Comparison of ENCODE assay signal across 17 cellular contexts in genomic region chr7:150359007-150359917, GRCh38. TPM values are rescaled to one million over a fixed set of nuclear protein-coding genes. Genes with fewer than 3 reads are reported as not detected.
A peak's percentile ranks its signal among the peaks of the same experiment; 100 is the strongest.
DNase-seq lines count a peak whose midpoint lies in the region; ATAC-seq and TF ChIP-seq lines count a peak whose summit lies in the region.
"Had no signal": no experiment of that assay in that cellular context is flagged by ENCODE, and none has a peak within 500 bp of the region (broad histone marks: within the 10 kb centered on the region; RNA-seq: fewer than 3 reads in every experiment).

No MANE protein-coding gene starts in this region.

- no peak overlapping the region for H2AFZ ChIP-seq in mesenchymal stem cell (ENCODE audit: low read depth, low read length)
- H2AFZ ChIP-seq: PC-9 had no signal

- H3K23ac ChIP-seq in mesenchymal stem cell (ENCODE audit: low read length in 2 of 2): peak overlapping the region in 1 of 2 experiments; percentile 61

- 93% methylated on average over 6 of the region's 6 CpGs for WGBS in mesenchymal stem cell

- peak; percentile 39 for ATAC-seq in stimulated activated naive CD8-positive, alpha-beta T cell treated with anti-CD3 and anti-CD28 coated beads, Interleukin-15, amount 100 ng/mL, for 72 hours
- no peak for ATAC-seq in stimulated activated naive CD8-positive, alpha-beta T cell treated with anti-CD3 and anti-CD28 coated beads, Interleukin-15, Interleukin-2, amounts not matched to agents 100 U/mL and 50 U/mL, for 24 hours
- no peak for ATAC-seq in HG02981 (IDR thresholded peaks at IDR 0.05; ENCODE audit: unreplicated experiment)
- no peak for ATAC-seq in GM21528 (IDR thresholded peaks at IDR 0.05; ENCODE audit: low FRiP score, unreplicated experiment)
- ATAC-seq: gastroesophageal sphincter, left lobe of liver had no signal

- no peak overlapping the region for H2AK5ac ChIP-seq in mesenchymal stem cell (ENCODE audit: low read length, severe bottlenecking)

- H2BK12ac ChIP-seq in mesenchymal stem cell (ENCODE audit: low read length in 2 of 2): peak overlapping the region; percentile 82 to 94

- peaks cover 49% of the 10 kb centered on the region for H3K4me1 Mint-ChIP-seq in stimulated activated naive CD8-positive, alpha-beta T cell treated with anti-CD3 and anti-CD28 coated beads, Interleukin-15, amount 100 ng/mL, for 72 hours
- H3K4me1 Mint-ChIP-seq in T-helper 2 cell treated with Interferon-gamma antibody and Interleukin-4, amounts not matched to agents 5 μg/mL and 100 μg/mL, for 36 hours (ENCODE audit: low read depth): peaks cover 37% of the 10 kb centered on the region

- peaks cover 7 to 9% of the 10 kb centered on the region in 2 donors for H3K9me3 Mint-ChIP-seq in stimulated activated naive CD8-positive, alpha-beta T cell treated with anti-CD3 and anti-CD28 coated beads, Interleukin-15, amount 100 ng/mL, for 72 hours
- no peaks in the 10 kb centered on the region for H3K9me3 Mint-ChIP-seq in T-helper 2 cell treated with Interferon-gamma antibody and Interleukin-4, amounts not matched to agents 5 μg/mL and 100 μg/mL, for 36 hours
- H3K9me3 Mint-ChIP-seq: activated B cell treated with CpG ODN at 0.5 μM for 24 hours had no signal

- H3K4ac ChIP-seq in mesenchymal stem cell (ENCODE audit: low read depth in 1 of 2, low read length in 2 of 2): peak overlapping the region; percentile 24 to 54

- no peaks in the 10 kb centered on the region for H3K36me3 Mint-ChIP-seq in T-helper 2 cell treated with Interferon-gamma antibody and Interleukin-4, amounts not matched to agents 5 μg/mL and 100 μg/mL, for 36 hours (ENCODE audit: low read depth)

- H3K4me3 ChIP-seq in mesenchymal stem cell (ENCODE audit: insufficient read depth in 1 of 2, low read depth in 1 of 2, low read length in 2 of 2): no peak overlapping the region
- H3K4me3 ChIP-seq: dorsolateral prefrontal cortex, gastroesophageal sphincter, PC-9, SJSA1 had no signal

- no peak overlapping the region for H2BK120ac ChIP-seq in mesenchymal stem cell (ENCODE audit: low read depth, low read length)

- H3K4me3 Mint-ChIP-seq in stimulated activated naive CD8-positive, alpha-beta T cell treated with anti-CD3 and anti-CD28 coated beads, Interleukin-15, amount 100 ng/mL, for 72 hours: no peak overlapping the region
- H3K4me3 Mint-ChIP-seq in T-helper 2 cell treated with Interferon-gamma antibody and Interleukin-4, amounts not matched to agents 5 μg/mL and 100 μg/mL, for 36 hours: no peak overlapping the region
- H3K4me3 Mint-ChIP-seq: activated B cell treated with CpG ODN at 0.5 μM for 24 hours; stimulated activated naive CD8-positive, alpha-beta T cell treated with anti-CD3 and anti-CD28 coated beads, Interleukin-15, Interleukin-2, amounts not matched to agents 100 ng/mL and 50 ng/mL, for 24 hours had no signal

- H3K4me1 ChIP-seq in mesenchymal stem cell (ENCODE audit: control insufficient read depth, insufficient read depth, low read depth, low read length): peaks cover 2% of the 10 kb centered on the region
- H3K4me1 ChIP-seq: SJSA1 had no signal

- H4K8ac ChIP-seq in mesenchymal stem cell (ENCODE audit: low read length): peak overlapping the region; percentile 72

- no peaks in the 10 kb centered on the region for H3K27me3 Mint-ChIP-seq in stimulated activated naive CD8-positive, alpha-beta T cell treated with anti-CD3 and anti-CD28 coated beads, Interleukin-15, amount 100 ng/mL, for 72 hours
- no peaks in the 10 kb centered on the region for H3K27me3 Mint-ChIP-seq in T-helper 2 cell treated with Interferon-gamma antibody and Interleukin-4, amounts not matched to agents 5 μg/mL and 100 μg/mL, for 36 hours (ENCODE audit: low read depth)
- H3K27me3 Mint-ChIP-seq: activated B cell treated with CpG ODN at 0.5 μM for 24 hours; stimulated activated naive CD8-positive, alpha-beta T cell treated with anti-CD3 and anti-CD28 coated beads, Interleukin-15, Interleukin-2, amounts not matched to agents 100 ng/mL and 50 ng/mL, for 24 hours had no signal

- H3K9ac ChIP-seq in mesenchymal stem cell (ENCODE audit: low read length): no peak overlapping the region

- H3K27ac ChIP-seq in mesenchymal stem cell (ENCODE audit: low read length, poor library complexity, severe bottlenecking): no peak overlapping the region
- H3K27ac ChIP-seq: dorsolateral prefrontal cortex, gastroesophageal sphincter, PC-9, SJSA1 had no signal

- TF ChIP-seq CTCF in GM13976 (IDR thresholded peaks at IDR 0.05; ENCODE audit: borderline replicate concordance, control extremely low read depth, extremely low read depth, insufficient read depth, missing control alignments): no peak

- peaks cover 13 to 17% of the 10 kb centered on the region in 2 experiments for H3K27me3 ChIP-seq in mesenchymal stem cell (ENCODE audit: control insufficient read depth in 1 of 2, insufficient read depth in 1 of 2, low read length in 2 of 2)
- H3K27me3 ChIP-seq: dorsolateral prefrontal cortex, gastroesophageal sphincter, SJSA1 had no signal

- H4K91ac ChIP-seq in mesenchymal stem cell (ENCODE audit: low read length): peak overlapping the region; percentile 79

- peak in 1 of 2 donors; percentile 18 for DNase-seq in stimulated activated naive CD8-positive, alpha-beta T cell treated with anti-CD3 and anti-CD28 coated beads, Interleukin-15, amount 100 ng/mL, for 72 hours
- no peak for DNase-seq in stimulated activated naive CD8-positive, alpha-beta T cell treated with anti-CD3 and anti-CD28 coated beads, Interleukin-15, Interleukin-2, amounts not matched to agents 100 U/mL and 50 U/mL, for 24 hours
- DNase-seq in T-helper 2 cell treated with Interferon-gamma antibody and Interleukin-4, amounts not matched to agents 5 μg/mL and 100 μg/mL, for 36 hours (ENCODE audit: low spot score): no peak
- DNase-seq in mesenchymal stem cell (no peak), GM13976 (ENCODE audit: low spot score) (no peak)
- DNase-seq: activated B cell treated with CpG ODN at 0.5 μM for 24 hours; activated CD8-positive, alpha-beta memory T cell treated with anti-CD3 and anti-CD28 coated beads, Interleukin-2, amount 50 U/mL, for 48 hours; dorsolateral prefrontal cortex; NCI-H1436; NCI-H748 treated with DMSO at 0.1 percent for 48 hours; PC-9 had no signal

- H3K4me2 ChIP-seq in mesenchymal stem cell (ENCODE audit: low read length, poor library complexity, severe bottlenecking): no peak overlapping the region
- H3K4me2 ChIP-seq: PC-9 had no signal

- no peak overlapping the region for H2BK5ac ChIP-seq in mesenchymal stem cell (ENCODE audit: low read depth, low read length, poor library complexity, severe bottlenecking)

- peaks cover 0 to 4% of the 10 kb centered on the region in 2 experiments for H3K36me3 ChIP-seq in mesenchymal stem cell (ENCODE audit: control insufficient read depth in 1 of 2, insufficient read depth in 2 of 2, low read depth in 1 of 2, low read length in 2 of 2)
- H3K36me3 ChIP-seq: gastroesophageal sphincter, SJSA1 had no signal

- peak overlapping the region; percentile 43 to 80 for H3K18ac ChIP-seq in mesenchymal stem cell (ENCODE audit: low read depth in 1 of 2, low read length in 2 of 2)

- H3K14ac ChIP-seq in mesenchymal stem cell (ENCODE audit: low read length in 2 of 2): peak overlapping the region in 1 of 2 experiments; percentile 61

- H2BK15ac ChIP-seq in mesenchymal stem cell (ENCODE audit: low read depth, poor library complexity, severe bottlenecking): no peak overlapping the region

- in situ Hi-C loops in GM13976 (cut with MboI; ENCODE audit: low sequenced_read_pairs, unreplicated experiment): no loop called here

- no peaks in the 10 kb centered on the region for H3K9me3 ChIP-seq in mesenchymal stem cell (ENCODE audit: control insufficient read depth, low read length)
- H3K9me3 ChIP-seq: gastroesophageal sphincter, SJSA1 had no signal

- H3K27ac Mint-ChIP-seq in stimulated activated naive CD8-positive, alpha-beta T cell treated with anti-CD3 and anti-CD28 coated beads, Interleukin-15, amount 100 ng/mL, for 72 hours: peak overlapping the region; percentile 9 to 70
- peak overlapping the region; percentile 38 for H3K27ac Mint-ChIP-seq in T-helper 2 cell treated with Interferon-gamma antibody and Interleukin-4, amounts not matched to agents 5 μg/mL and 100 μg/mL, for 36 hours

- no peaks in the 10 kb centered on the region for H3K79me1 ChIP-seq in mesenchymal stem cell (replicated peaks; ENCODE audit: low read length, poor library complexity, severe bottlenecking)

RNA-seq across cellular contexts. Expression of gene REPIN1, which starts 9.4 kb away (rescaled TPM):
- 68.4 TPM for polyA plus RNA-seq in mesenchymal stem cell (2013, experiment 1 of 2)
- polyA plus RNA-seq in mesenchymal stem cell (2013, experiment 2 of 2): 69.3 TPM

RNA-seq across cellular contexts. Expression of gene RARRES2, which starts 17.8 kb away (rescaled TPM):
- 155 TPM for polyA plus RNA-seq in mesenchymal stem cell (2013, experiment 1 of 2)
- polyA plus RNA-seq in mesenchymal stem cell (2013, experiment 2 of 2): 162 TPM

RNA-seq across cellular contexts. Expression of gene ZNF775, which starts 19.9 kb away (rescaled TPM):
- polyA plus RNA-seq in mesenchymal stem cell (2013, experiment 1 of 2): 5.1 TPM
- 4.8 TPM for polyA plus RNA-seq in mesenchymal stem cell (2013, experiment 2 of 2)

RNA-seq across cellular contexts. Expression of gene ACTR3C, which starts 35.9 kb away (rescaled TPM):
- not detected for polyA plus RNA-seq in mesenchymal stem cell (2013, experiment 1 of 2)
- not detected for polyA plus RNA-seq in mesenchymal stem cell (2013, experiment 2 of 2)

RNA-seq across cellular contexts. Expression of gene LRRC61, which starts 36.1 kb away (rescaled TPM):
- not detected for polyA plus RNA-seq in mesenchymal stem cell (2013, experiment 1 of 2)
- not detected for polyA plus RNA-seq in mesenchymal stem cell (2013, experiment 2 of 2)
